8 cellular contexts compared by ENCODE assay signal in the genomic region with DNA sequence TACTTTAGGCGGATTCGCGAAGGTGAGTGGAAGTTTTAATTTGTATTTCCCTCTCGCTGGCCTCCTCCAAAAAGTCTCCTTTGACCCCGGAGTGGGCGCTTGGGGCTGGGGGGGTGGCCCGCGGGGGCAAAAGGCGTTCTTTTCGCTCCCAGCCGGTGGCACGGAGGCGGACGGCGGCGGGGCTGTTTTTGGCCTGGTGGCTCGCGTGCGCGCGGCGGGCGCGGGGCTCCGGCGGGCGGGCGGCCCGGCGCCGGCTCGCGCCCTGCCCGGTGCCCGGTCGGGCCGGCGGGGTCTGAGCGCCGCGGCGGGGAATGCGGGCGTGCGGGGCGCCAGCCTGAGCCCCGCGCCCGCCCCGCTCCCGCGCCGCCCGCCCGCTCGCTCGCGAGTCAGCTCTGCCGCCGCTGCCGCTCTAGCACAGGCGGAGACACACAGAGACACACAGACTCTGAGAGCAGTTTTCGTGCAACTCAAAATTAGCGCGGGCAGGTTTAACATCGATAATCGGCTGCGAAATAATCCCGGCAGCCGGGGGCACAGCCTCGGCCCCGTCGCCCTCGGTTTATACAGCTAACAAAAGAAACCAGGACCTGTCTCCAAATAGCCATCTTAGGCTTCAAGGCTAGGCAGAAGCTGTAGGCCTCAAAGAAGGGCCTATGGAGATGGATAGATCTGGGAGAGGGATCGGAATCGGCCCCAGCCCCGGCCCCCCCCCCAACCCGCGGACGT. TPM values are rescaled to one million over a fixed set of nuclear protein-coding genes. Genes with fewer than 3 reads are reported as not detected.
DNase-seq lines count a peak whose midpoint lies in the region; TF ChIP-seq lines count a peak whose summit lies in the region.

No MANE protein-coding gene starts in this region.

- intact Hi-C loops in dendritic cell treated with granulocyte-macrophage colony-stimulating factor and Interleukin-4, amounts not matched to agents 40 ng/mL and 50 ng/mL, for 4 days (cut with micrococcal nuclease): no loop called here

- peaks cover 1 to 33% (median 14%) of the 10 kb centered on the region in 4 donors for H3K4me1 ChIP-seq in liver (ENCODE audit: control insufficient read depth in 4 of 4, insufficient read depth in 4 of 4, low read length in 3 of 4)

- peak overlapping the region; percentile 96 for H3K4me3 Mint-ChIP-seq in dendritic cell treated with granulocyte-macrophage colony-stimulating factor and Interleukin-4, amounts not matched to agents 40 ng/mL and 50 ng/mL, for 4 days

- peaks cover 13% of the 10 kb centered on the region for H3K4me1 Mint-ChIP-seq in dendritic cell treated with granulocyte-macrophage colony-stimulating factor and Interleukin-4, amounts not matched to agents 40 ng/mL and 50 ng/mL, for 4 days (ENCODE audit: low read depth)

- DNase-seq in NCI-H2196 (lab: John Stamatoyannopoulos, UW; ENCODE audit: unreplicated experiment) (peak; percentile 56), NCI-H2196 treated with DMSO at 0.1 percent for 48 hours (lab: John Stamatoyannopoulos, UW; ENCODE audit: unreplicated experiment) (no peak), NCI-H2227 (lab: John Stamatoyannopoulos, UW; ENCODE audit: unreplicated experiment) (peak; percentile 40), GM19238 (ENCODE audit: insufficient read length, low spot score) (no peak)
- peak; percentile 58 for DNase-seq in activated CD4-positive, alpha-beta T cell treated with anti-CD3 and anti-CD28 coated beads, Interleukin-2, amount 50 U/mL, for 1 hour
- DNase-seq in stimulated activated CD4-positive, alpha-beta T cell treated with anti-CD3 and anti-CD28 coated beads, Interleukin-4, amount 100 ng/mL, for 1 hour: peak; percentile 57

- TF ChIP-seq RAD21 in liver (IDR thresholded peaks at IDR 0.05): no peak

- peak overlapping the region; percentile 77 to 97 (median 92) for H3K4me3 ChIP-seq in liver (ENCODE audit: low read depth in 1 of 3, low read length in 3 of 3)

- no peaks in the 10 kb centered on the region for H3K27me3 Mint-ChIP-seq in dendritic cell treated with granulocyte-macrophage colony-stimulating factor and Interleukin-4, amounts not matched to agents 40 ng/mL and 50 ng/mL, for 4 days

- no peaks in the 10 kb centered on the region for H3K9me3 Mint-ChIP-seq in dendritic cell treated with granulocyte-macrophage colony-stimulating factor and Interleukin-4, amounts not matched to agents 40 ng/mL and 50 ng/mL, for 4 days

- peak overlapping the region; percentile 90 to 95 for H3K9ac ChIP-seq in liver (ENCODE audit: low read depth in 1 of 2, low read length in 2 of 2)

- H3K27ac Mint-ChIP-seq in dendritic cell treated with granulocyte-macrophage colony-stimulating factor and Interleukin-4, amounts not matched to agents 40 ng/mL and 50 ng/mL, for 4 days: peak overlapping the region; percentile 96

- H3K9me3 ChIP-seq in liver (ENCODE audit: control insufficient read depth in 4 of 4, low read length in 3 of 4): no peaks in the 10 kb centered on the region

- H3K36me3 Mint-ChIP-seq in dendritic cell treated with granulocyte-macrophage colony-stimulating factor and Interleukin-4, amounts not matched to agents 40 ng/mL and 50 ng/mL, for 4 days (ENCODE audit: low read depth): peaks cover 43% of the 10 kb centered on the region

- 1% methylated on average over 80 of the region's 80 CpGs for WGBS in liver

- H3K27ac ChIP-seq in liver (ENCODE audit: low read depth in 1 of 2, low read length in 2 of 2): peak overlapping the region; percentile 94 to 98

- H3K36me3 ChIP-seq in liver (ENCODE audit: control insufficient read depth in 4 of 4, insufficient read depth in 3 of 4, low read depth in 1 of 4, low read length in 3 of 4): no peaks in the 10 kb centered on the region

- TF ChIP-seq CTCF in liver (IDR thresholded peaks at IDR 0.05; ENCODE audit: low read depth, low read length, missing input control): no peak

- H3K27me3 ChIP-seq in liver (ENCODE audit: control insufficient read depth in 4 of 4, insufficient read depth in 4 of 4, low read length in 3 of 4): no peaks in the 10 kb centered on the region

TF ChIP-seq in liver, 16 proteins besides CTCF, POLR2A, EP300 and RAD21:
- TF ChIP-seq TAF1 (conservative IDR thresholded peaks at IDR 0.05): no peak
- TF ChIP-seq REST (IDR thresholded peaks at IDR 0.05): no peak
- TF ChIP-seq RXRA (IDR thresholded peaks at IDR 0.05): no peak
- TF ChIP-seq, protein P1, sequence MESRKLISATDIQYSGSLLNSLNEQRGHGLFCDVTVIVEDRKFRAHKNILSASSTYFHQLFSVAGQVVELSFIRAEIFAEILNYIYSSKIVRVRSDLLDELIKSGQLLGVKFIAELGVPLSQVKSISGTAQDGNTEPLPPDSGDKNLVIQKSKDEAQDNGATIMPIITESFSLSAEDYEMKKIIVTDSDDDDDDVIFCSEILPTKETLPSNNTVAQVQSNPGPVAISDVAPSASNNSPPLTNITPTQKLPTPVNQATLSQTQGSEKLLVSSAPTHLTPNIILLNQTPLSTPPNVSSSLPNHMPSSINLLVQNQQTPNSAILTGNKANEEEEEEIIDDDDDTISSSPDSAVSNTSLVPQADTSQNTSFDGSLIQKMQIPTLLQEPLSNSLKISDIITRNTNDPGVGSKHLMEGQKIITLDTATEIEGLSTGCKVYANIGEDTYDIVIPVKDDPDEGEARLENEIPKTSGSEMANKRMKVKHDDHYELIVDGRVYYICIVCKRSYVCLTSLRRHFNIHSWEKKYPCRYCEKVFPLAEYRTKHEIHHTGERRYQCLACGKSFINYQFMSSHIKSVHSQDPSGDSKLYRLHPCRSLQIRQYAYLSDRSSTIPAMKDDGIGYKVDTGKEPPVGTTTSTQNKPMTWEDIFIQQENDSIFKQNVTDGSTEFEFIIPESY (IDR thresholded peaks at IDR 0.05): no peak
- no peak for TF ChIP-seq HNF4A (conservative IDR thresholded peaks at IDR 0.05)
- TF ChIP-seq, protein P2, sequence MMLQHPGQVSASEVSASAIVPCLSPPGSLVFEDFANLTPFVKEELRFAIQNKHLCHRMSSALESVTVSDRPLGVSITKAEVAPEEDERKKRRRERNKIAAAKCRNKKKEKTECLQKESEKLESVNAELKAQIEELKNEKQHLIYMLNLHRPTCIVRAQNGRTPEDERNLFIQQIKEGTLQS (IDR thresholded peaks at IDR 0.05): no peak
- no peak for TF ChIP-seq JUND (IDR thresholded peaks at IDR 0.05)
- peak; percentile 1 for TF ChIP-seq YY1 (IDR thresholded peaks at IDR 0.05)
- TF ChIP-seq, protein P3, sequence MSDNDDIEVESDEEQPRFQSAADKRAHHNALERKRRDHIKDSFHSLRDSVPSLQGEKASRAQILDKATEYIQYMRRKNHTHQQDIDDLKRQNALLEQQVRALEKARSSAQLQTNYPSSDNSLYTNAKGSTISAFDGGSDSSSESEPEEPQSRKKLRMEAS (IDR thresholded peaks at IDR 0.05): no peak

RNA-seq across cellular contexts. Expression of gene ARID2, which starts 0.8 kb away (rescaled TPM):
- 10 to 100 TPM; 16.7 to 17.8 TPM for total RNA-seq in liver
- polyA plus RNA-seq in liver: 1 to 10 TPM; 1.8 to 9.8 TPM

Comparison
In these comparisons a context has a peak if more than half of its experiments do, and no peak if none do; other contexts are left out.
1. DNase-seq: peak in NCI-H2196 (single experiment), NCI-H2227 (single experiment), activated CD4-positive, alpha-beta T cell treated with anti-CD3 and anti-CD28 coated beads, Interleukin-2, amount 50 U/mL, for 1 hour (single experiment) and stimulated activated CD4-positive, alpha-beta T cell treated with anti-CD3 and anti-CD28 coated beads, Interleukin-4, amount 100 ng/mL, for 1 hour (single experiment); none in NCI-H2196 treated with DMSO at 0.1 percent for 48 hours (single experiment) and GM19238 (single experiment).